Comparison of ENCODE assay signal across 29 cellular contexts in genomic region chr7:103656221-103656620, GRCh38.
"Had no signal": no experiment of that assay in that cellular context is flagged by ENCODE, and none has a peak within 500 bp of the region (broad histone marks: within the 10 kb centered on the region; RNA-seq: fewer than 3 reads in every experiment).

No MANE protein-coding gene starts in this region.

- H3K27ac ChIP-seq: adrenal gland, body of pancreas, brain microvascular endothelial cell, breast epithelium, VCaP had no signal

- H3K36me3 ChIP-seq: adrenal gland, brain microvascular endothelial cell, breast epithelium had no signal

- H3K9me3 ChIP-seq: adrenal gland, body of pancreas, breast epithelium had no signal

- H3K4me1 ChIP-seq: adrenal gland, breast epithelium had no signal

- H3K27me3 ChIP-seq: adrenal gland, body of pancreas, brain microvascular endothelial cell, breast epithelium had no signal

- DNase-seq: activated B cell treated with CpG ODN at 0.5 μM for 24 hours; activated CD4-positive, alpha-beta memory T cell treated with anti-CD3 and anti-CD28 coated beads for 36 hours; activated CD4-positive, alpha-beta T cell treated with anti-CD3 and anti-CD28 coated beads for 4 hours; activated CD4-positive, alpha-beta T cell treated with anti-CD3 and anti-CD28 coated beads, Interleukin-2, amount 10 ng/mL, durations not matched to agents 24 days and 14 days; activated CD4-positive, alpha-beta T cell treated with anti-CD3 and anti-CD28 coated beads, Interleukin-2, amount 50 U/mL, for 1 hour; activated CD4-positive, alpha-beta T cell treated with anti-CD3 and anti-CD28 coated beads, Interleukin-2, amount 50 U/mL, for 4 hours; activated CD4-positive, CD25-positive, alpha-beta regulatory T cell treated with anti-CD3 and anti-CD28 coated beads, Interleukin-2, amount 50 U/mL, for 72 hours; activated CD8-positive, alpha-beta memory T cell treated with anti-CD3 and anti-CD28 coated beads, Interleukin-2, amount 50 U/mL, for 4 hours; activated CD8-positive, alpha-beta T cell treated with anti-CD3 and anti-CD28 coated beads for 36 hours; activated effector memory CD4-positive, alpha-beta T cell treated with anti-CD3 and anti-CD28 coated beads, Interleukin-2, amount 50 U/mL, for 16 hours; activated gamma-delta T cell treated with Interleukin-2 at 50 U/mL for 16 hours; activated naive CD4-positive, alpha-beta T cell; activated naive CD4-positive, alpha-beta T cell treated with anti-CD3 and anti-CD28 coated beads for 36 hours; activated naive CD4-positive, alpha-beta T cell treated with anti-CD3 and anti-CD28 coated beads, Interleukin-2, amount 50 U/mL, for 16 hours; activated naive CD8-positive, alpha-beta T cell treated with anti-CD3 and anti-CD28 coated beads for 36 hours; activated T-cell treated with anti-CD3 and anti-CD28 coated beads for 4 hours; activated T-cell treated with anti-CD3 and anti-CD28 coated beads, Interleukin-2, amount 50 U/mL, for 1 hour; activated T-cell treated with anti-CD3 and anti-CD28 coated beads, Interleukin-2, amount 50 U/mL, for 4 hours; activated T-cell treated with anti-CD3 and anti-CD28 coated beads, Interleukin-2, amount 50 U/mL, for 72 hours; adrenal gland; amniotic stem cell; aorta; body of pancreas; brain microvascular endothelial cell; central memory CD4-positive, alpha-beta T cell; T-helper 2 cell; T-helper 9 cell had no signal

- H3K4me3 ChIP-seq: adrenal gland, body of pancreas, breast epithelium had no signal
